ENCODE assay signal across 1 cellular context in genomic region chr3:197302696-197303341, GRCh38.
TF ChIP-seq lines count a peak whose summit lies in the region.

No MANE protein-coding gene starts in this region.

TF ChIP-seq in IMR-90, 13 proteins besides CTCF, POLR2A, EP300 and RAD21 (continued from another document):
- TF ChIP-seq USF2 (IDR thresholded peaks at IDR 0.05; ENCODE audit: low read depth, low read length) (no peak), BHLHE40 (IDR thresholded peaks at IDR 0.05; ENCODE audit: low read depth, low read length) (no peak), ELK1 (IDR thresholded peaks at IDR 0.05; ENCODE audit: borderline replicate concordance, low read depth, low read length) (no peak)
